ENCODE assay signal across 19 cellular contexts in genomic region chr15:53834214-53834613, GRCh38.
DNase-seq lines count a peak whose midpoint lies in the region; ATAC-seq, FAIRE-seq and TF ChIP-seq lines count a peak whose summit lies in the region.
"Had no signal": no experiment of that assay in that cellular context is flagged by ENCODE, and none has a peak within 500 bp of the region (broad histone marks: within the 10 kb centered on the region; RNA-seq: fewer than 3 reads in every experiment).

No MANE protein-coding gene starts in this region.

- no peak overlapping the region for H3K9ac ChIP-seq in trophoblast cell (ENCODE audit: low read length)
- H3K9ac ChIP-seq: BLaER1 treated with 17β-estradiol and CSF1 and Interleukin-3, amounts not matched to agents 10 nM and 100 nM had no signal

- TF ChIP-seq CTCF in A549 (IDR thresholded peaks at IDR 0.05) (no peak), brain microvascular endothelial cell (IDR thresholded peaks at IDR 0.05; ENCODE audit: low read depth, low read length, missing control alignments) (no peak)

- H3K4me3 ChIP-seq in A549 (no peak overlapping the region), trophoblast cell (ENCODE audit: low read depth, low read length) (no peak overlapping the region), brain microvascular endothelial cell (ENCODE audit: low read depth, low read length) (no peak overlapping the region)
- H3K4me3 ChIP-seq: BLaER1 treated with 17β-estradiol and CSF1 and Interleukin-3, amounts not matched to agents 10 nM and 100 nM had no signal

- peak overlapping the region; percentile 94 for H2BK120ac ChIP-seq in trophoblast cell (ENCODE audit: insufficient read depth, low read length, poor library complexity)

- peak overlapping the region; percentile 66 for H3K14ac ChIP-seq in trophoblast cell (ENCODE audit: low read length)

- no peak for TF ChIP-seq EP300 in A549 (IDR thresholded peaks at IDR 0.05)

- no peak overlapping the region for H3K23ac ChIP-seq in trophoblast cell (ENCODE audit: low read length)

- H3K27ac ChIP-seq in A549 = peak overlapping the region; percentile 53 to 76; a peak in 5 of 6 replicates
- peak overlapping the region; percentile 51 for H3K27ac ChIP-seq in trophoblast cell (ENCODE audit: low read depth, low read length)
- no peak overlapping the region for H3K27ac ChIP-seq in brain microvascular endothelial cell
- H3K27ac ChIP-seq: BLaER1 treated with 17β-estradiol and CSF1 and Interleukin-3, amounts not matched to agents 10 nM and 100 nM had no signal

- H3K79me2 ChIP-seq in trophoblast cell (ENCODE audit: control insufficient read depth, insufficient read depth, low read length, poor library complexity) = peaks cover 2% of the 10 kb centered on the region

- POLR2A ChIA-PET in A549 (lab: Yijun Ruan, JAX) = no interaction called here

- peak overlapping the region; percentile 95 for H2AK5ac ChIP-seq in trophoblast cell (ENCODE audit: low read length)

- peak overlapping the region; percentile 31 for H3K4ac ChIP-seq in trophoblast cell (ENCODE audit: low read depth, low read length)

- CTCF ChIA-PET in A549 (lab: Yijun Ruan, JAX) = no interaction called here

- H3K79me1 ChIP-seq in trophoblast cell (ENCODE audit: low read length) = peaks cover 41% of the 10 kb centered on the region

- H3K4me2 ChIP-seq in A549 (peak overlapping the region; percentile 77; the same call in 2 of the 3 replicates), trophoblast cell (ENCODE audit: low read length) (no peak overlapping the region)
- H3K4me2 ChIP-seq: BLaER1 treated with 17β-estradiol and CSF1 and Interleukin-3, amounts not matched to agents 10 nM and 100 nM had no signal

- H3K18ac ChIP-seq in trophoblast cell (ENCODE audit: low read length) = no peak overlapping the region

- no peak for TF ChIP-seq POLR2A in A549 (IDR thresholded peaks at IDR 0.05; ENCODE audit: low read length)

- in situ Hi-C loops in G401 (cut with HindIII; ENCODE audit: low sequenced_read_pairs) = no loop called here
- in situ Hi-C loops in brain microvascular endothelial cell (cut with HindIII; ENCODE audit: low pct_ligation_motif_present, low sequenced_read_pairs) = no loop called here

- ATAC-seq in A549 (no peak), HG03520 (IDR thresholded peaks at IDR 0.05; ENCODE audit: unreplicated experiment) (no peak)
- ATAC-seq: CD8-positive, alpha-beta T cell had no signal

- H3K36me3 ChIP-seq in trophoblast cell (ENCODE audit: control insufficient read depth in 1 of 2, insufficient read depth in 2 of 2, low read length in 2 of 2) (no peaks in the 10 kb centered on the region), brain microvascular endothelial cell (replicated peaks) (no peaks in the 10 kb centered on the region)
- H3K36me3 ChIP-seq: BLaER1 treated with 17β-estradiol and CSF1 and Interleukin-3, amounts not matched to agents 10 nM and 100 nM had no signal

- no peak for TF ChIP-seq RAD21 in A549 (conservative IDR thresholded peaks at IDR 0.05 in 1 of 2, IDR thresholded peaks at IDR 0.05 in 1 of 2)

- H2BK5ac ChIP-seq in trophoblast cell (ENCODE audit: low read depth, low read length, poor library complexity) = peak overlapping the region; percentile 89

- H3K9me3 ChIP-seq in A549 (no peaks in the 10 kb centered on the region), trophoblast cell (ENCODE audit: insufficient read depth, low read depth, low read length) (no peaks in the 10 kb centered on the region)
- H3K9me3 ChIP-seq: BLaER1 treated with 17β-estradiol and CSF1 and Interleukin-3, amounts not matched to agents 10 nM and 100 nM had no signal

- H4K91ac ChIP-seq in trophoblast cell (ENCODE audit: low read depth, low read length) = peak overlapping the region; percentile 78

- no peak for FAIRE-seq in A549 (lab: Jason Lieb, UNC)
- FAIRE-seq: D721Med, HTR-8/SVneo had no signal

- no peak overlapping the region for H4K12ac ChIP-seq in trophoblast cell (ENCODE audit: low read depth, low read length)

- peaks cover 75% of the 10 kb centered on the region for H3K4me1 ChIP-seq in A549
- peaks cover 6 to 20% of the 10 kb centered on the region in 2 experiments for H3K4me1 ChIP-seq in trophoblast cell (ENCODE audit: control insufficient read depth in 1 of 2, insufficient read depth in 2 of 2, low read length in 2 of 2)
- H3K4me1 ChIP-seq: BLaER1 treated with 17β-estradiol and CSF1 and Interleukin-3, amounts not matched to agents 10 nM and 100 nM had no signal

- no peak for DNase-seq in A549 (ENCODE audit: low read depth in 1 of 2, low spot score in 1 of 2)
- DNase-seq in G401 (ENCODE audit: low spot score) = peak; percentile 91
- DNase-seq in cerebellar nuclear complex (lab: John Stamatoyannopoulos, UW) = peak; percentile 76
- DNase-seq in trophoblast cell = no peak
- no peak for DNase-seq in brain microvascular endothelial cell
- no peak for DNase-seq in stimulated activated CD4-positive, alpha-beta T cell treated with anti-CD3 and anti-CD28 coated beads, Interleukin-12 subunit alpha, Interleukin-12 subunit beta, amount 100 ng/mL, for 4 hours
- DNase-seq: CD8-positive, alpha-beta T cell; DND-41; H7; Karpas-422; NCI-H1048; NCI-H146; NCI-H2029 treated with DMSO at 0.1 percent for 48 hours; NCI-H2171; SHP77 had no signal

- H4K8ac ChIP-seq in trophoblast cell (ENCODE audit: low read depth, low read length) = no peak overlapping the region

- 78% methylated on average over 2 of the region's 2 CpGs for WGBS in A549 (ENCODE audit: missing lambda C conversion rate)
- WGBS in trophoblast cell (ENCODE audit: extremely low coverage, insufficient coverage, insufficient read length) = no CpG with 5 or more reads among the region's 2 CpGs

- peak overlapping the region; percentile 94 for H2BK12ac ChIP-seq in trophoblast cell (ENCODE audit: low read length)

- H2AFZ ChIP-seq in trophoblast cell (ENCODE audit: insufficient read depth, low read length, poor library complexity) = no peak overlapping the region

- H3K27me3 ChIP-seq in trophoblast cell (ENCODE audit: insufficient read depth, low read length) (no peaks in the 10 kb centered on the region), brain microvascular endothelial cell (replicated peaks) (no peaks in the 10 kb centered on the region)
- H3K27me3 ChIP-seq: BLaER1 treated with 17β-estradiol and CSF1 and Interleukin-3, amounts not matched to agents 10 nM and 100 nM had no signal

TF ChIP-seq in A549, 52 proteins besides CTCF, POLR2A, EP300 and RAD21:
- no peak for TF ChIP-seq HES2 (IDR thresholded peaks at IDR 0.05)
- no peak for TF ChIP-seq CHD2 (IDR thresholded peaks at IDR 0.05; ENCODE audit: low read length, partially characterized antibody)
- no peak for TF ChIP-seq ZNF302 (CRISPR knock-in tag; IDR thresholded peaks at IDR 0.05)

Comparison
In these comparisons a context has a peak if more than half of its experiments do, and no peak if none do; other contexts are left out.
1. DNase-seq: peak in G401 (single experiment) and cerebellar nuclear complex (2 of 2); none in A549 (0 of 2), trophoblast cell (0 of 2), brain microvascular endothelial cell (single experiment) and stimulated activated CD4-positive, alpha-beta T cell treated with anti-CD3 and anti-CD28 coated beads, Interleukin-12 subunit alpha, Interleukin-12 subunit beta, amount 100 ng/mL, for 4 hours (single experiment).